Comparison of ENCODE assay signal across 8 cellular contexts in genomic region chr19:16587031-16588023, GRCh38. TPM values are rescaled to one million over a fixed set of nuclear protein-coding genes. Genes with fewer than 3 reads are reported as not detected.
DNase-seq lines count a peak whose midpoint lies in the region; ATAC-seq, FAIRE-seq and TF ChIP-seq lines count a peak whose summit lies in the region.

No MANE protein-coding gene starts in this region.

- intact Hi-C loops in right lobe of liver (cut with DNase I) (no loop called here), HepG2 (cut with micrococcal nuclease; ENCODE audit: unreplicated experiment) (no loop called here), upper lobe of right lung (cut with DNase I) (no loop called here), PC-3 (cut with micrococcal nuclease) (no loop called here)

- H3K4me3 ChIP-seq in right lobe of liver (no peak overlapping the region), HepG2 (replicated peaks in 1 of 3; ENCODE audit: insufficient read depth in 1 of 3, low read depth in 2 of 3, low read length in 3 of 3) (no peak overlapping the region), WERI-Rb-1 (ENCODE audit: low read depth, low read length) (0 out of 2 replicates have a peak overlapping the region, but pooled peaks have one; percentile 10), muscle layer of colon (ENCODE audit: low read depth in 1 of 2, low read length in 2 of 2) (peak overlapping the region in 1 of 2 donors; percentile 50), upper lobe of right lung (peak overlapping the region; percentile 25), PC-3 (ENCODE audit: low read length) (no peak overlapping the region)

- no peaks in the 10 kb centered on the region for H3K27me3 Mint-ChIP-seq in central memory CD8-positive, alpha-beta T cell

- peaks cover 84% of the 10 kb centered on the region for H3K79me2 ChIP-seq in HepG2 (ENCODE audit: insufficient read depth, low read length)
- H3K79me2 ChIP-seq in PC-3 (ENCODE audit: low read length) = peaks cover 98% of the 10 kb centered on the region

- in situ Hi-C loops in HepG2 (cut with HindIII; ENCODE audit: extremely low pct_ligation_motif_present, low pct_unique_long_range_greater_than_20kb) = no loop called here

- no peak for TF ChIP-seq RAD21 in HepG2 (CRISPR knock-in tag; IDR thresholded peaks at IDR 0.05)

- 51% methylated on average over 16 of the region's 23 CpGs for WGBS in right lobe of liver (ENCODE audit: insufficient coverage, low coverage, low lambda C conversion rate, missing lambda C conversion rate)
- 95% methylated on average over 9 of the region's 23 CpGs for WGBS in HepG2 (ENCODE audit: low lambda C conversion rate)

- H4K20me1 ChIP-seq in HepG2 (ENCODE audit: insufficient read depth, low read length) (peaks cover 9% of the 10 kb centered on the region), PC-3 (ENCODE audit: low read length) (peaks cover 40% of the 10 kb centered on the region)

- CTCF ChIA-PET in HepG2 (lab: Yijun Ruan, JAX; ENCODE audit: low intra/inter-chr PET ratio, low total read pairs) (no interaction called here), PC-3 (lab: Charles Lee) (no interaction called here)

- no peaks in the 10 kb centered on the region for H3F3A ChIP-seq in PC-3 (ENCODE audit: low read length, unreplicated experiment)

- POLR2A ChIA-PET in HepG2 (lab: Yijun Ruan, JAX) = no interaction called here
- POLR2A ChIA-PET in PC-3 (lab: Charles Lee; ENCODE audit: unreplicated experiment) = no interaction called here

- peak; percentile 12 to 37 (median 16) for ATAC-seq in right lobe of liver
- no peak for ATAC-seq in HepG2
- ATAC-seq in central memory CD8-positive, alpha-beta T cell (replicated peaks; ENCODE audit: extremely low read depth, poor library complexity, severe bottlenecking) = peak; percentile 33
- peak; percentile 60 for ATAC-seq in upper lobe of right lung
- no peak for ATAC-seq in PC-3

- H2AFZ ChIP-seq in HepG2 (ENCODE audit: low read length) = no peak overlapping the region
- no peak overlapping the region for H2AFZ ChIP-seq in PC-3 (ENCODE audit: low read length)

- no peaks in the 10 kb centered on the region for H3K9me2 ChIP-seq in PC-3 (replicated peaks; ENCODE audit: low read length)

- H3K4me3 Mint-ChIP-seq in central memory CD8-positive, alpha-beta T cell = peak overlapping the region; percentile 72

- no peak overlapping the region for H3K9ac ChIP-seq in HepG2 (ENCODE audit: insufficient read depth, low read depth, low read length)
- peak overlapping the region; percentile 14 for H3K9ac ChIP-seq in muscle layer of colon (ENCODE audit: low read length)
- no peak overlapping the region for H3K9ac ChIP-seq in PC-3 (ENCODE audit: low read length)

- TF ChIP-seq POLR2A in right lobe of liver (IDR thresholded peaks at IDR 0.05) (no peak), HepG2 (IDR thresholded peaks at IDR 0.05; ENCODE audit: insufficient read depth in 1 of 2, low read depth in 2 of 2, low read length in 2 of 2) (no peak)

- H3K27ac Mint-ChIP-seq in central memory CD8-positive, alpha-beta T cell (ENCODE audit: low read depth) = peak overlapping the region; percentile 94

- peaks cover 39% of the 10 kb centered on the region for H3K36me3 Mint-ChIP-seq in central memory CD8-positive, alpha-beta T cell (ENCODE audit: insufficient read depth)

- H3K36me3 ChIP-seq in right lobe of liver (no peaks in the 10 kb centered on the region), HepG2 (replicated peaks in 1 of 2; ENCODE audit: control insufficient read depth in 1 of 2, insufficient read depth in 2 of 2, low read length in 2 of 2) (no peaks in the 10 kb centered on the region), WERI-Rb-1 (no peaks in the 10 kb centered on the region; the same call in 1 of the 2 replicates), muscle layer of colon (ENCODE audit: insufficient read depth, low read length) (no peaks in the 10 kb centered on the region), upper lobe of right lung (no peaks in the 10 kb centered on the region), PC-3 (ENCODE audit: low read depth, low read length) (no peaks in the 10 kb centered on the region)

- H3K27me3 ChIP-seq in right lobe of liver (no peaks in the 10 kb centered on the region), HepG2 (ENCODE audit: control insufficient read depth in 1 of 2, insufficient read depth in 2 of 2, low read length in 2 of 2) (no peaks in the 10 kb centered on the region), WERI-Rb-1 (ENCODE audit: insufficient read depth, low read depth, severe bottlenecking) (no peaks in the 10 kb centered on the region), muscle layer of colon (ENCODE audit: control insufficient read depth in 1 of 2, insufficient read depth in 2 of 2, low read length in 2 of 2) (no peaks in the 10 kb centered on the region), upper lobe of right lung (no peaks in the 10 kb centered on the region), PC-3 (ENCODE audit: low read length) (no peaks in the 10 kb centered on the region)

- no peak for FAIRE-seq in HepG2 (lab: Jason Lieb, UNC)

- peaks cover 61% of the 10 kb centered on the region for H3K4me1 Mint-ChIP-seq in central memory CD8-positive, alpha-beta T cell

- H3K27ac ChIP-seq in right lobe of liver = no peak overlapping the region
- H3K27ac ChIP-seq in HepG2 (ENCODE audit: extremely low read length, insufficient read depth, low read length) = no peak overlapping the region
- H3K27ac ChIP-seq in WERI-Rb-1 = peak overlapping the region; percentile 90
- H3K27ac ChIP-seq in muscle layer of colon (ENCODE audit: low read depth, low read length) = peak overlapping the region; percentile 14
- peak overlapping the region; percentile 49 for H3K27ac ChIP-seq in upper lobe of right lung
- no peak overlapping the region for H3K27ac ChIP-seq in PC-3 (ENCODE audit: low read length)

- no TSS peak for BruUV-seq in HepG2 (replicated peaks; lab: Mats Ljungman, UMichigan)
- BruUV-seq in PC-3 (replicated peaks; lab: Mats Ljungman, UMichigan) = no TSS peak

- TF ChIP-seq CTCF in right lobe of liver (IDR thresholded peaks at IDR 0.05) = no peak
- TF ChIP-seq CTCF in HepG2 (CRISPR knock-in tag; IDR thresholded peaks at IDR 0.05) = no peak
- no peak for TF ChIP-seq CTCF in WERI-Rb-1 (IDR thresholded peaks at IDR 0.05; ENCODE audit: low read depth, low read length)
- no peak for TF ChIP-seq CTCF in upper lobe of right lung (IDR thresholded peaks at IDR 0.05)
- TF ChIP-seq CTCF in PC-3 (conservative IDR thresholded peaks at IDR 0.05; ENCODE audit: low read depth, low read length) = no peak

- no peak for TF ChIP-seq EP300 in HepG2 (IDR thresholded peaks at IDR 0.05; ENCODE audit: low read depth in 2 of 2, low read length in 2 of 2)
- no peak for TF ChIP-seq EP300 in HepG2 (CRISPR knock-in tag; IDR thresholded peaks at IDR 0.05; ENCODE audit: borderline replicate concordance)

- H3K4me1 ChIP-seq in right lobe of liver = peaks cover 0 to 17% (median 0%) of the 10 kb centered on the region in 4 donors
- H3K4me1 ChIP-seq in HepG2 (ENCODE audit: insufficient read depth, low read length) = peaks cover 16% of the 10 kb centered on the region
- peaks cover 60% of the 10 kb centered on the region for H3K4me1 ChIP-seq in muscle layer of colon (ENCODE audit: insufficient read depth, low read length)
- peaks cover 83% of the 10 kb centered on the region for H3K4me1 ChIP-seq in upper lobe of right lung
- H3K4me1 ChIP-seq in PC-3 (ENCODE audit: insufficient read depth, low read length) = peaks cover 18% of the 10 kb centered on the region

- DNase-seq in right lobe of liver (peak in 1 of 3 donors; percentile 48), HepG2 (ENCODE audit: low spot score) (no peak), WERI-Rb-1 (peak; percentile 89), upper lobe of right lung (no peak), PC-3 (no peak), NCI-H748 (lab: John Stamatoyannopoulos, UW; ENCODE audit: unreplicated experiment) (no peak)
- DNase-seq in central memory CD8-positive, alpha-beta T cell (ENCODE audit: low spot score in 2 of 2) = peak; percentile 40 to 53

- no peaks in the 10 kb centered on the region for H3K9me3 Mint-ChIP-seq in central memory CD8-positive, alpha-beta T cell

- no peak overlapping the region for H3K4me2 ChIP-seq in HepG2 (ENCODE audit: low read depth, low read length)
- H3K4me2 ChIP-seq in PC-3 (ENCODE audit: low read length) = no peak overlapping the region

- H3K9me3 ChIP-seq in right lobe of liver (no peaks in the 10 kb centered on the region), HepG2 (ENCODE audit: low read length) (no peaks in the 10 kb centered on the region), WERI-Rb-1 (ENCODE audit: severe bottlenecking) (no peaks in the 10 kb centered on the region), muscle layer of colon (ENCODE audit: low read length) (no peaks in the 10 kb centered on the region), upper lobe of right lung (no peaks in the 10 kb centered on the region), PC-3 (ENCODE audit: low read length) (no peaks in the 10 kb centered on the region)

RNA-seq across cellular contexts. Expression of gene SLC35E1, which starts 15.1 kb away (rescaled TPM):
- 10 to 100 TPM; 17.2 to 27.4 (median 20.1) TPM for total RNA-seq in right lobe of liver
- total RNA-seq in HepG2 (2016; rRNA removed; fragmentation: Illumina TruSeq; extraction: Trizol) = 17.2 and 21.2 TPM in 2 replicates
- 6.0 and 7.6 TPM in 2 replicates for total RNA-seq in HepG2 (2016; cell fraction: cytosol; rRNA removed; fragmentation: Illumina TruSeq; extraction: Trizol; ENCODE audit: low read depth)
- 15.6 and 20.2 TPM in 2 replicates for total RNA-seq in HepG2 (2016; cell fraction: insoluble cytoplasmic fraction; rRNA removed; fragmentation: Illumina TruSeq; extraction: Trizol)
- total RNA-seq in HepG2 (2016; cell fraction: membrane; rRNA removed; fragmentation: Illumina TruSeq; extraction: Trizol) = 18.9 and 19.7 TPM in 2 replicates
- 18.5 and 21.4 TPM in 2 replicates for total RNA-seq in HepG2 (2016; cell fraction: nucleus; rRNA removed; fragmentation: Illumina TruSeq; extraction: Trizol)
- 46.5 and 48.0 TPM in 2 replicates for polyA plus RNA-seq in HepG2 (2011; rRNA removed)
- polyA plus RNA-seq in HepG2 (2011; cell fraction: cytosol; rRNA removed) = 31.6 and 37.8 TPM in 2 replicates
- 26.3 and 38.8 TPM in 2 replicates for polyA plus RNA-seq in HepG2 (2011; cell fraction: nucleus; rRNA removed)
- 25.6 and 26.5 TPM in 2 replicates for polyA plus RNA-seq in HepG2 (2012)
- polyA plus RNA-seq in HepG2 (2016; cell fraction: cytosol; fragmentation: Illumina TruSeq; extraction: Trizol; ENCODE audit: low read depth) = 5.7 and 6.3 TPM in 2 replicates
- 16.1 and 22.5 TPM in 2 replicates for polyA plus RNA-seq in HepG2 (2016; cell fraction: insoluble cytoplasmic fraction; fragmentation: Illumina TruSeq; extraction: Trizol; ENCODE audit: low read depth)
- 20.6 and 22.2 TPM in 2 replicates for polyA plus RNA-seq in HepG2 (2016; cell fraction: membrane; fragmentation: Illumina TruSeq; extraction: Trizol; ENCODE audit: low read depth)
- polyA plus RNA-seq in HepG2 (2016; cell fraction: nucleus; fragmentation: Illumina TruSeq; extraction: Trizol; ENCODE audit: insufficient read depth, low read depth) = 45.9 and 46.6 TPM in 2 replicates
- polyA minus RNA-seq in HepG2 (2011; rRNA and poly(A)+ RNA removed; ENCODE audit: low replicate concordance) = 181 and 185 TPM in 2 replicates
- 33.0 and 39.5 TPM in 2 replicates for polyA minus RNA-seq in HepG2 (2011; cell fraction: cytosol; rRNA and poly(A)+ RNA removed)
- polyA minus RNA-seq in HepG2 (2011; cell fraction: nucleus; rRNA and poly(A)+ RNA removed) = 24.8 and 31.7 TPM in 2 replicates
- total RNA-seq in upper lobe of right lung = 51.2 TPM
- 52.6 and 62.3 TPM in 2 replicates for total RNA-seq in PC-3 (2014; rRNA removed)

RNA-seq across cellular contexts. Expression of gene MED26, which starts 40.7 kb away (rescaled TPM):
- 1 to 10 TPM; 3.4 to 5.4 (median 4.4) TPM for total RNA-seq in right lobe of liver
- total RNA-seq in HepG2 (2016; rRNA removed; fragmentation: Illumina TruSeq; extraction: Trizol) = 3.3 and 3.8 TPM in 2 replicates
- total RNA-seq in HepG2 (2016; cell fraction: cytosol; rRNA removed; fragmentation: Illumina TruSeq; extraction: Trizol; ENCODE audit: low read depth) = 0.88 and 1.1 TPM in 2 replicates
- 2.3 and 2.9 TPM in 2 replicates for total RNA-seq in HepG2 (2016; cell fraction: insoluble cytoplasmic fraction; rRNA removed; fragmentation: Illumina TruSeq; extraction: Trizol)
- total RNA-seq in HepG2 (2016; cell fraction: membrane; rRNA removed; fragmentation: Illumina TruSeq; extraction: Trizol) = 2.2 and 2.5 TPM in 2 replicates
- total RNA-seq in HepG2 (2016; cell fraction: nucleus; rRNA removed; fragmentation: Illumina TruSeq; extraction: Trizol) = 4.4 and 6.8 TPM in 2 replicates
- 3.3 and 3.5 TPM in 2 replicates for polyA plus RNA-seq in HepG2 (2011; rRNA removed)
- 2.7 and 3.7 TPM in 2 replicates for polyA plus RNA-seq in HepG2 (2011; cell fraction: cytosol; rRNA removed)
- polyA plus RNA-seq in HepG2 (2011; cell fraction: nucleus; rRNA removed) = 4.2 and 6.4 TPM in 2 replicates
- 3.0 and 3.2 TPM in 2 replicates for polyA plus RNA-seq in HepG2 (2012)
- 0.35 and 0.40 TPM in 2 replicates for polyA plus RNA-seq in HepG2 (2016; cell fraction: cytosol; fragmentation: Illumina TruSeq; extraction: Trizol; ENCODE audit: low read depth)
- 3.6 and 5.3 TPM in 2 replicates for polyA plus RNA-seq in HepG2 (2016; cell fraction: insoluble cytoplasmic fraction; fragmentation: Illumina TruSeq; extraction: Trizol; ENCODE audit: low read depth)
- 1.6 and 1.7 TPM in 2 replicates for polyA plus RNA-seq in HepG2 (2016; cell fraction: membrane; fragmentation: Illumina TruSeq; extraction: Trizol; ENCODE audit: low read depth)
- polyA plus RNA-seq in HepG2 (2016; cell fraction: nucleus; fragmentation: Illumina TruSeq; extraction: Trizol; ENCODE audit: insufficient read depth, low read depth) = 6.4 and 8.6 TPM in 2 replicates
- polyA minus RNA-seq in HepG2 (2011; rRNA and poly(A)+ RNA removed; ENCODE audit: low replicate concordance) = 12.3 and 16.1 TPM in 2 replicates
- 4.7 and 5.5 TPM in 2 replicates for polyA minus RNA-seq in HepG2 (2011; cell fraction: cytosol; rRNA and poly(A)+ RNA removed)
- 14.0 and 19.3 TPM in 2 replicates for polyA minus RNA-seq in HepG2 (2011; cell fraction: nucleus; rRNA and poly(A)+ RNA removed)
- 13.4 TPM for total RNA-seq in upper lobe of right lung
- 17.5 and 17.7 TPM in 2 replicates for total RNA-seq in PC-3 (2014; rRNA removed)

RNA-seq across cellular contexts. Expression of gene CHERP, which starts 45.1 kb away (rescaled TPM):
- total RNA-seq in right lobe of liver (10 to 100 TPM in 4 of 6 experiments, 1 to 10 TPM in 2; 6.8 to 26.2 (median 20.6) TPM), HepG2 (2016; rRNA removed; fragmentation: Illumina TruSeq; extraction: Trizol) (4.3 and 9.1 TPM in 2 replicates), upper lobe of right lung (41.9 TPM), PC-3 (2014; rRNA removed) (13.4 and 24.2 TPM in 2 replicates)
- 3.8 and 4.0 TPM in 2 replicates for total RNA-seq in HepG2 (2016; cell fraction: cytosol; rRNA removed; fragmentation: Illumina TruSeq; extraction: Trizol; ENCODE audit: low read depth)
- 6.0 and 7.4 TPM in 2 replicates for total RNA-seq in HepG2 (2016; cell fraction: insoluble cytoplasmic fraction; rRNA removed; fragmentation: Illumina TruSeq; extraction: Trizol)
- 5.5 and 6.1 TPM in 2 replicates for total RNA-seq in HepG2 (2016; cell fraction: membrane; rRNA removed; fragmentation: Illumina TruSeq; extraction: Trizol)
- total RNA-seq in HepG2 (2016; cell fraction: nucleus; rRNA removed; fragmentation: Illumina TruSeq; extraction: Trizol) = 8.1 and 13.9 TPM in 2 replicates
- 5.4 and 5.9 TPM in 2 replicates for polyA plus RNA-seq in HepG2 (2011; rRNA removed)
- 2.9 and 3.2 TPM in 2 replicates for polyA plus RNA-seq in HepG2 (2011; cell fraction: cytosol; rRNA removed)
- polyA plus RNA-seq in HepG2 (2011; cell fraction: nucleus; rRNA removed) = 34.4 and 39.5 TPM in 2 replicates
- polyA plus RNA-seq in HepG2 (2012) = 20.4 and 25.1 TPM in 2 replicates
- polyA plus RNA-seq in HepG2 (2016; cell fraction: cytosol; fragmentation: Illumina TruSeq; extraction: Trizol; ENCODE audit: low read depth) = 2.1 and 2.2 TPM in 2 replicates
- polyA plus RNA-seq in HepG2 (2016; cell fraction: insoluble cytoplasmic fraction; fragmentation: Illumina TruSeq; extraction: Trizol; ENCODE audit: low read depth) = 19.7 and 26.9 TPM in 2 replicates
- polyA plus RNA-seq in HepG2 (2016; cell fraction: membrane; fragmentation: Illumina TruSeq; extraction: Trizol; ENCODE audit: low read depth) = 4.9 and 6.0 TPM in 2 replicates
- 54.8 and 59.8 TPM in 2 replicates for polyA plus RNA-seq in HepG2 (2016; cell fraction: nucleus; fragmentation: Illumina TruSeq; extraction: Trizol; ENCODE audit: insufficient read depth, low read depth)
- 10.1 and 16.3 TPM in 2 replicates for polyA minus RNA-seq in HepG2 (2011; rRNA and poly(A)+ RNA removed; ENCODE audit: low replicate concordance)
- polyA minus RNA-seq in HepG2 (2011; cell fraction: cytosol; rRNA and poly(A)+ RNA removed) = 7.1 and 9.3 TPM in 2 replicates
- polyA minus RNA-seq in HepG2 (2011; cell fraction: nucleus; rRNA and poly(A)+ RNA removed) = 18.4 and 19.8 TPM in 2 replicates

Comparison
In these comparisons a context has a peak if more than half of its experiments do, and no peak if none do; other contexts are left out.
1. ATAC-seq: peak in right lobe of liver (4 of 4), central memory CD8-positive, alpha-beta T cell (single experiment) and upper lobe of right lung (single experiment); none in HepG2 (single experiment) and PC-3 (single experiment).
2. DNase-seq: peak in WERI-Rb-1 (single experiment) and central memory CD8-positive, alpha-beta T cell (2 of 2); none in HepG2 (single experiment), upper lobe of right lung (single experiment), PC-3 (single experiment) and NCI-H748 (single experiment).
3. H3K27ac ChIP-seq: peak in WERI-Rb-1 (single experiment), muscle layer of colon (single experiment) and upper lobe of right lung (single experiment); none in right lobe of liver (0 of 3), HepG2 (single experiment) and PC-3 (single experiment).
4. H3K4me3 ChIP-seq: peak in WERI-Rb-1 (single experiment) and upper lobe of right lung (single experiment); none in right lobe of liver (0 of 3), HepG2 (0 of 3) and PC-3 (single experiment).